Comparison of ENCODE assay signal across 1 cellular context in the genomic region with DNA sequence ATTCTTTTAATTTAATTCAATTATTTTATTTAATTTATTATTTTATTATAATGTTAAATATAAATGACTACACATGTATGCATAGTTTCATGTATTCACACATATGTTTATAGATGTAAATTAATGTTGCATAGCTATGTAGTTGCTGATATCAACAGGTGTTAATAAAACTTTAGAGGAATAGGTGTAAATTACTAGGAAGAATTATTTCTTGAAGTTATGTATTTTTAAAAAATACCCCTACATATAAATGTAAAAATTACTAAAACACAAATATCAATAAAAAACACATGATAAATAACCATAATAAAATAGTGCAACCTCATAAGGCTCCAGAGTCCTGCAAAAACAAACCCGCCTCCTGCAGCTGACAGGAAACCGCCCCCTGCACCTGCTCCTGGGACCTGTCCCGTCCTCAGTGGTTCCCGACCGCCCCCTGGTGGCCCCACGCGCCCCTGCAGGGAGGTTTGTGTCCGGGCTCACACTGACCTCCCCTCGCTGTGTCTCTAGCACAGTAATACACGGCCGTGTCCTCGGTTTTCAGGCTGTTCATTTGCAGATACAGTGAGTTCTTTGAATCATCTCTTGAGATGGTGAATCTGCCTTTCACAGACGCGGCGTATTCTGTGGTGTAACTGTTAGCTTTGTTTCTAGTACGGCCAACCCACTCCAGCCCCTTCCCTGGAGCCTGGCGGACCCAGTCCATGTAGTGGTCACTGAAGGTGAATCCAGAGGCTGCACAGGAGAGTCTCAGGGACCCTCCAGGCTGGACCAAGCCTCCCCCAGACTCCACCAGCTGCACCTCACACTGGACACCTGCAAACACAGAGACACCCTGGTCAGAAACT.
A peak's percentile ranks its signal among the peaks of the same experiment; 100 is the strongest.
TF ChIP-seq lines count a peak whose summit lies in the region.

No MANE protein-coding gene starts in this region.

TF ChIP-seq in GM23338, 12 proteins besides CTCF, POLR2A, EP300 and RAD21 (continued from another document):
- TF ChIP-seq, protein P1, sequence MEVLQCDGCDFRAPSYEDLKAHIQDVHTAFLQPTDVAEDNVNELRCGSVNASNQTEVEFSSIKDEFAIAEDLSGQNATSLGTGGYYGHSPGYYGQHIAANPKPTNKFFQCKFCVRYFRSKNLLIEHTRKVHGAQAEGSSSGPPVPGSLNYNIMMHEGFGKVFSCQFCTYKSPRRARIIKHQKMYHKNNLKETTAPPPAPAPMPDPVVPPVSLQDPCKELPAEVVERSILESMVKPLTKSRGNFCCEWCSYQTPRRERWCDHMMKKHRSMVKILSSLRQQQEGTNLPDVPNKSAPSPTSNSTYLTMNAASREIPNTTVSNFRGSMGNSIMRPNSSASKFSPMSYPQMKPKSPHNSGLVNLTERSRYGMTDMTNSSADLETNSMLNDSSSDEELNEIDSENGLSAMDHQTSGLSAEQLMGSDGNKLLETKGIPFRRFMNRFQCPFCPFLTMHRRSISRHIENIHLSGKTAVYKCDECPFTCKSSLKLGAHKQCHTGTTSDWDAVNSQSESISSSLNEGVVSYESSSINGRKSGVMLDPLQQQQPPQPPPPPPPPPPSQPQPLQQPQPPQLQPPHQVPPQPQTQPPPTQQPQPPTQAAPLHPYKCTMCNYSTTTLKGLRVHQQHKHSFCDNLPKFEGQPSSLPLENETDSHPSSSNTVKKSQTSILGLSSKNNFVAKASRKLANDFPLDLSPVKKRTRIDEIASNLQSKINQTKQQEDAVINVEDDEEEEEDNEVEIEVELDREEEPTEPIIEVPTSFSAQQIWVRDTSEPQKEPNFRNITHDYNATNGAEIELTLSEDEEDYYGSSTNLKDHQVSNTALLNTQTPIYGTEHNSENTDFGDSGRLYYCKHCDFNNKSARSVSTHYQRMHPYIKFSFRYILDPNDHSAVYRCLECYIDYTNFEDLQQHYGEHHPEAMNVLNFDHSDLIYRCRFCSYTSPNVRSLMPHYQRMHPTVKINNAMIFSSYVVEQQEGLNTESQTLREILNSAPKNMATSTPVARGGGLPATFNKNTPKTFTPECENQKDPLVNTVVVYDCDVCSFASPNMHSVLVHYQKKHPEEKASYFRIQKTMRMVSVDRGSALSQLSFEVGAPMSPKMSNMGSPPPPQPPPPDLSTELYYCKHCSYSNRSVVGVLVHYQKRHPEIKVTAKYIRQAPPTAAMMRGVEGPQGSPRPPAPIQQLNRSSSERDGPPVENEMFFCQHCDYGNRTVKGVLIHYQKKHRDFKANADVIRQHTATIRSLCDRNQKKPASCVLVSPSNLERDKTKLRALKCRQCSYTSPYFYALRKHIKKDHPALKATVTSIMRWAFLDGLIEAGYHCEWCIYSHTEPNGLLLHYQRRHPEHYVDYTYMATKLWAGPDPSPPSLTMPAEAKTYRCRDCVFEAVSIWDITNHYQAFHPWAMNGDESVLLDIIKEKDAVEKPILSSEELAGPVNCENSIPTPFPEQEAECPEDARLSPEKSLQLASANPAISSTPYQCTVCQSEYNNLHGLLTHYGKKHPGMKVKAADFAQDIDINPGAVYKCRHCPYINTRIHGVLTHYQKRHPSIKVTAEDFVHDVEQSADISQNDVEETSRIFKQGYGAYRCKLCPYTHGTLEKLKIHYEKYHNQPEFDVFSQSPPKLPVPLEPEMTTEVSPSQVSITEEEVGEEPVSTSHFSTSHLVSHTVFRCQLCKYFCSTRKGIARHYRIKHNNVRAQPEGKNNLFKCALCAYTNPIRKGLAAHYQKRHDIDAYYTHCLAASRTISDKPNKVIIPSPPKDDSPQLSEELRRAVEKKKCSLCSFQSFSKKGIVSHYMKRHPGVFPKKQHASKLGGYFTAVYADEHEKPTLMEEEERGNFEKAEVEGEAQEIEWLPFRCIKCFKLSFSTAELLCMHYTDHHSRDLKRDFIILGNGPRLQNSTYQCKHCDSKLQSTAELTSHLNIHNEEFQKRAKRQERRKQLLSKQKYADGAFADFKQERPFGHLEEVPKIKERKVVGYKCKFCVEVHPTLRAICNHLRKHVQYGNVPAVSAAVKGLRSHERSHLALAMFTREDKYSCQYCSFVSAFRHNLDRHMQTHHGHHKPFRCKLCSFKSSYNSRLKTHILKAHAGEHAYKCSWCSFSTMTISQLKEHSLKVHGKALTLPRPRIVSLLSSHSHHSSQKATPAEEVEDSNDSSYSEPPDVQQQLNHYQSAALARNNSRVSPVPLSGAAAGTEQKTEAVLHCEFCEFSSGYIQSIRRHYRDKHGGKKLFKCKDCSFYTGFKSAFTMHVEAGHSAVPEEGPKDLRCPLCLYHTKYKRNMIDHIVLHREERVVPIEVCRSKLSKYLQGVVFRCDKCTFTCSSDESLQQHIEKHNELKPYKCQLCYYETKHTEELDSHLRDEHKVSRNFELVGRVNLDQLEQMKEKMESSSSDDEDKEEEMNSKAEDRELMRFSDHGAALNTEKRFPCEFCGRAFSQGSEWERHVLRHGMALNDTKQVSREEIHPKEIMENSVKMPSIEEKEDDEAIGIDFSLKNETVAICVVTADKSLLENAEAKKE (CRISPR knock-in tag; IDR thresholded peaks at IDR 0.05): no peak
- 0 out of 2 replicates have a peak, but pooled peaks have one; percentile 18 for TF ChIP-seq ZNF331 (CRISPR knock-in tag; IDR thresholded peaks at IDR 0.05; ENCODE audit: low read depth)
